Comparison of ENCODE assay signal across 15 cellular contexts in the genomic region with DNA sequence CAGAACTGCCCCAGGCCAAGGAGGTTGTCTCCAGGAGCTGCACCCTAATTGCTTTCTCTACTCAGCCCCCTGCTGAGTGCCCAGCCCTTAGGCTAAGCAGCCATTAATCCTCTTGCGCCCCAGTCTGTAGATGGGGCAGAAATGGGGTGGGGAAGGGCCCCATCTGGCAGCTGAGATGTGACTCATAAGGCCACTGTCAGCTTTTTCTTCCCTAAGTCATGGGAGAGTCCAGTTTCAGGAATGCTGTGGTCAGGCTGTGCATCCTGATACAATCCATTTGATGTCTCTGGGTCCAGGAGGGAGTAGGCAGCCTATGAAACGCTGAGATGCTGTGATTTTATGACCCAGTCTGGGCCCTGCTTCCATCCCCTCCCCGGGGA. TPM values are rescaled to one million over a fixed set of nuclear protein-coding genes. Genes with fewer than 3 reads are reported as not detected.
DNase-seq lines count a peak whose midpoint lies in the region; ATAC-seq and TF ChIP-seq lines count a peak whose summit lies in the region.
"Had no signal": no experiment of that assay in that cellular context is flagged by ENCODE, and none has a peak within 500 bp of the region (broad histone marks: within the 10 kb centered on the region; RNA-seq: fewer than 3 reads in every experiment).

No MANE protein-coding gene starts in this region.

- WGBS in endodermal cell (ENCODE audit: insufficient coverage in 1 of 2, insufficient read length in 1 of 2), 2 experiments = 89 to 100% methylated on average over 3 of the region's 3 CpGs

- DNase-seq in AG10803 (ENCODE audit: low read depth) (peak; percentile 91), LoVo (ENCODE audit: low spot score) (peak; percentile 39), breast epithelium (ENCODE audit: low spot score in 2 of 2) (no peak), kidney tubule cell (ENCODE audit: low spot score) (peak; percentile 73), endodermal cell (no peak), cortex of kidney (lab: John Stamatoyannopoulos, UW) (no peak)
- no peak for DNase-seq in stimulated activated naive CD4-positive, alpha-beta T cell (lab: John Stamatoyannopoulos, UW)
- DNase-seq: activated T-cell treated with anti-CD3 and anti-CD28 coated beads, Interleukin-2, amount 50 U/mL, for 72 hours; CD4-positive, alpha-beta memory T cell; cerebellar nuclear complex; NCI-H2029 treated with DMSO at 0.1 percent for 48 hours; OCI-M1; stimulated activated CD4-positive, alpha-beta T cell treated with anti-CD3 and anti-CD28 coated beads, Interleukin-12 subunit alpha, Interleukin-12 subunit beta, amount 100 ng/mL, for 4 hours; stimulated activated naive B cell treated with anti-CD40 and anti-IgM and Interleukin-4, amounts not matched to agents 10 μg/mL and 1 μg/mL and 100 μg/mL, for 72 hours had no signal

- no peak for TF ChIP-seq POLR2A in breast epithelium (IDR thresholded peaks at IDR 0.05)

- H3K9me3 ChIP-seq in breast epithelium = no peaks in the 10 kb centered on the region
- H3K9me3 ChIP-seq in endodermal cell (ENCODE audit: control insufficient read depth, low read length) = peaks cover 5% of the 10 kb centered on the region

- no peaks in the 10 kb centered on the region for H3K27me3 Mint-ChIP-seq in endodermal cell (ENCODE audit: insufficient read depth)
- H3K27me3 Mint-ChIP-seq: CD4-positive, alpha-beta memory T cell had no signal

- peaks cover 3% of the 10 kb centered on the region for H3K9me3 Mint-ChIP-seq in endodermal cell
- H3K9me3 Mint-ChIP-seq: activated T-cell treated with anti-CD3 and anti-CD28 coated beads, Interleukin-2, amount 50 U/mL, for 72 hours; stimulated activated naive B cell treated with anti-CD40 and anti-IgM and Interleukin-4, amounts not matched to agents 10 μg/mL and 1 μg/mL and 100 μg/mL, for 72 hours had no signal

- H3K4me3 Mint-ChIP-seq in endodermal cell = no peak overlapping the region
- H3K4me3 Mint-ChIP-seq: activated T-cell treated with anti-CD3 and anti-CD28 coated beads, Interleukin-2, amount 50 U/mL, for 72 hours; CD4-positive, alpha-beta memory T cell; stimulated activated naive B cell treated with anti-CD40 and anti-IgM and Interleukin-4, amounts not matched to agents 10 μg/mL and 1 μg/mL and 100 μg/mL, for 72 hours had no signal

- no peaks in the 10 kb centered on the region for H3K36me3 Mint-ChIP-seq in endodermal cell (ENCODE audit: low read depth)
- H3K36me3 Mint-ChIP-seq: CD4-positive, alpha-beta memory T cell; stimulated activated naive B cell treated with anti-CD40 and anti-IgM and Interleukin-4, amounts not matched to agents 10 μg/mL and 1 μg/mL and 100 μg/mL, for 72 hours had no signal

- no peaks in the 10 kb centered on the region for H3K36me3 ChIP-seq in breast epithelium
- no peaks in the 10 kb centered on the region for H3K36me3 ChIP-seq in endodermal cell (ENCODE audit: control insufficient read depth, insufficient read depth, low read length)

- H3K4me3 ChIP-seq in AG10803 (ENCODE audit: low read length) = no peak overlapping the region
- H3K4me3 ChIP-seq in breast epithelium = no peak overlapping the region
- no peak overlapping the region for H3K4me3 ChIP-seq in endodermal cell (ENCODE audit: low read length)

- ATAC-seq in GM19463 (IDR thresholded peaks at IDR 0.05; ENCODE audit: unreplicated experiment) = no peak
- ATAC-seq: activated T-cell treated with anti-CD3 and anti-CD28 coated beads, Interleukin-2, amount 50 U/mL, for 72 hours; stimulated activated naive B cell treated with anti-CD40 and anti-IgM and Interleukin-4, amounts not matched to agents 10 μg/mL and 1 μg/mL and 100 μg/mL, for 72 hours had no signal

- peak overlapping the region; percentile 68 to 83 for H3K27ac ChIP-seq in breast epithelium
- no peak overlapping the region for H3K27ac ChIP-seq in endodermal cell (ENCODE audit: low read depth, low read length)

- TF ChIP-seq CTCF in AG10803 (conservative IDR thresholded peaks at IDR 0.05; ENCODE audit: low read length) (no peak), breast epithelium (IDR thresholded peaks at IDR 0.05) (no peak), endodermal cell (conservative IDR thresholded peaks at IDR 0.05) (no peak)

- H3K27me3 ChIP-seq in breast epithelium (no peaks in the 10 kb centered on the region), endodermal cell (ENCODE audit: control insufficient read depth, insufficient read depth, low read length, poor library complexity, severe bottlenecking) (no peaks in the 10 kb centered on the region)

- H3K9ac ChIP-seq in endodermal cell (ENCODE audit: extremely low read depth, low read length, poor library complexity, severe bottlenecking) = no peak overlapping the region

- peaks cover 2% of the 10 kb centered on the region in 2 donors for H3K4me1 ChIP-seq in breast epithelium
- no peaks in the 10 kb centered on the region for H3K4me1 ChIP-seq in endodermal cell (ENCODE audit: control insufficient read depth, insufficient read depth, low read length)

- no peak overlapping the region for H3K27ac Mint-ChIP-seq in endodermal cell
- H3K27ac Mint-ChIP-seq: activated T-cell treated with anti-CD3 and anti-CD28 coated beads, Interleukin-2, amount 50 U/mL, for 72 hours had no signal

- intact Hi-C loops in breast epithelium (cut with DNase I; ENCODE audit: low total_unique reads) = no loop called here

- H3K4me1 Mint-ChIP-seq in endodermal cell = no peaks in the 10 kb centered on the region
- H3K4me1 Mint-ChIP-seq: CD4-positive, alpha-beta memory T cell; stimulated activated naive B cell treated with anti-CD40 and anti-IgM and Interleukin-4, amounts not matched to agents 10 μg/mL and 1 μg/mL and 100 μg/mL, for 72 hours had no signal

RNA-seq across cellular contexts. Expression of gene PLXDC1, which starts 12.3 kb away (rescaled TPM):
- 10 to 100 TPM; 11.8 to 37.7 (median 23.1) TPM for total RNA-seq in breast epithelium
- total RNA-seq in endodermal cell = 1 to 10 TPM; 9.0 TPM
- 2.3 TPM for polyA plus RNA-seq in endodermal cell (2013, experiment 1 of 2)
- polyA plus RNA-seq in endodermal cell (2013, experiment 2 of 2) = 1.4 TPM

RNA-seq across cellular contexts. Expression of gene ARL5C, which starts 26.8 kb away (rescaled TPM):
- total RNA-seq in breast epithelium = not detected
- not detected for total RNA-seq in endodermal cell
- polyA plus RNA-seq in endodermal cell (2013, experiment 1 of 2) = not detected
- polyA plus RNA-seq in endodermal cell (2013, experiment 2 of 2) = not detected
- total RNA-seq: CD4-positive, alpha-beta memory T cell had no signal
- polyA plus RNA-seq: CD4-positive, alpha-beta memory T cell had no signal

RNA-seq across cellular contexts. Expression of gene CACNB1, which starts 58.3 kb away (rescaled TPM):
- 10 to 100 TPM; 12.8 to 21.2 (median 13.9) TPM for total RNA-seq in breast epithelium
- total RNA-seq in endodermal cell = 10 to 100 TPM; 12.2 to 13.2 TPM
- polyA plus RNA-seq in endodermal cell (2013, experiment 1 of 2) = 15.9 TPM
- polyA plus RNA-seq in endodermal cell (2013, experiment 2 of 2) = 12.4 TPM

Comparison
In these comparisons a context has a peak if more than half of its experiments do, and no peak if none do; other contexts are left out.
1. DNase-seq: peak in AG10803 (single experiment), LoVo (single experiment) and kidney tubule cell (single experiment); none in breast epithelium (0 of 2), endodermal cell (single experiment), stimulated activated naive CD4-positive, alpha-beta T cell (0 of 6) and cortex of kidney (single experiment).